Comparison of ENCODE assay signal across 27 cellular contexts in genomic region chr14:36843410-36843809, GRCh38.
"Had no signal": no experiment of that assay in that cellular context is flagged by ENCODE, and none has a peak within 500 bp of the region (broad histone marks: within the 10 kb centered on the region; RNA-seq: fewer than 3 reads in every experiment).

No MANE protein-coding gene starts in this region.

- H3K9me3 ChIP-seq: stomach, suprapubic skin, testis, thoracic aorta, thyroid gland, tibial artery, tibial nerve, transverse colon, upper lobe of left lung, upper lobe of right lung, uterus, vagina had no signal

- H3K27me3 ChIP-seq: stomach, suprapubic skin, testis, thyroid gland, tibial artery, tibial nerve, transverse colon, upper lobe of left lung, upper lobe of right lung, uterus, vagina had no signal

- H3K4me1 ChIP-seq: stomach, suprapubic skin, testis, thyroid gland, tibial artery, tibial nerve, upper lobe of left lung, upper lobe of right lung, uterus, vagina had no signal

- ATAC-seq: stimulated activated effector memory CD8-positive, alpha-beta T cell treated with anti-CD3 and anti-CD28 coated beads, Interleukin-12 subunit alpha, Interleukin-12 subunit beta, amount 100 ng/mL, for 72 hours; stimulated activated memory B cell treated with anti-CD40 and anti-IgM and Interleukin-4, amounts not matched to agents 10 μg/mL and 1 μg/mL and 100 μg/mL, for 72 hours; stimulated activated naive B cell treated with anti-CD40 and anti-IgM and Interleukin-4, amounts not matched to agents 10 μg/mL and 1 μg/mL and 100 μg/mL, for 72 hours; stimulated activated naive CD8-positive, alpha-beta T cell treated with anti-CD3 and anti-CD28 coated beads, Interleukin-15, amount 100 ng/mL, for 72 hours; stimulated activated naive CD8-positive, alpha-beta T cell treated with anti-CD3 and anti-CD28 coated beads, Interleukin-15, Interleukin-2, amounts not matched to agents 100 U/mL and 50 U/mL, for 24 hours; upper lobe of right lung had no signal

- H3K27ac ChIP-seq: stomach, suprapubic skin, testis, thoracic aorta, thyroid gland, tibial artery, tibial nerve, transverse colon, upper lobe of left lung, upper lobe of right lung, uterus, vagina had no signal

- H3K36me3 ChIP-seq: stomach, suprapubic skin, thoracic aorta, thyroid gland, tibial artery, tibial nerve, transverse colon, upper lobe of left lung, upper lobe of right lung, uterus, vagina had no signal

- H3K4me3 ChIP-seq: stomach, suprapubic skin, testis, thoracic aorta, thyroid gland, tibial artery, tibial nerve, transverse colon, upper lobe of left lung, upper lobe of right lung, uterus, vagina had no signal

- FAIRE-seq: urothelium cell line had no signal

- DNase-seq: stimulated activated CD4-positive, alpha-beta T cell treated with anti-CD3 and anti-CD28 coated beads, Interleukin-2, amount 100 ng/mL, for 48 hours; stimulated activated CD4-positive, alpha-beta T cell treated with anti-CD3 and anti-CD28 coated beads, Interleukin-4, amount 100 ng/mL, for 1 hour; stimulated activated CD4-positive, alpha-beta T cell treated with anti-CD3 and anti-CD28 coated beads, Interleukin-4, amount 100 ng/mL, for 24 hours; stimulated activated CD4-positive, alpha-beta T cell treated with anti-CD3 and anti-CD28 coated beads, Interleukin-4, amount 100 ng/mL, for 4 hours; stimulated activated CD8-positive, alpha-beta memory T cell treated with anti-CD3 and anti-CD28 coated beads, Interleukin-4, amount 100 ng/mL, for 48 hours; stimulated activated naive B cell treated with anti-CD40 and anti-IgM and Interleukin-4, amounts not matched to agents 10 μg/mL and 1 μg/mL and 100 μg/mL, for 72 hours; stimulated activated naive CD4-positive, alpha-beta T cell; stimulated activated naive CD4-positive, alpha-beta T cell treated with Interleukin-2 at 50 U/mL for 16 hours; stimulated activated naive CD8-positive, alpha-beta T cell treated with anti-CD3 and anti-CD28 coated beads, Interleukin-15, amount 100 ng/mL, for 72 hours; stimulated activated naive CD8-positive, alpha-beta T cell treated with anti-CD3 and anti-CD28 coated beads, Interleukin-15, Interleukin-2, amounts not matched to agents 100 U/mL and 50 U/mL, for 24 hours; stomach; substantia nigra; testis; thyroid gland; tibial artery; transverse colon; trophoblast cell; upper lobe of left lung; upper lobe of right lung; uterus had no signal
